ENCODE assay signal across 8 cellular contexts in genomic region chr11:22829231-22830081, GRCh38. TPM values are rescaled to one million over a fixed set of nuclear protein-coding genes. Genes with fewer than 3 reads are reported as not detected.
DNase-seq lines count a peak whose midpoint lies in the region; ATAC-seq lines count a peak whose summit lies in the region.

TSS of gene SVIP (minus strand) at chr11:22829801. CDS start at chr11:22829748, 53 bp downstream.

- H3K4me3 ChIP-seq in mesodermal cell (ENCODE audit: extremely low read depth, insufficient read depth, low read length, poor library complexity, severe bottlenecking) = peak within 1 kb of the TSS; percentile 73

- in situ Hi-C loops in endometrial microvascular endothelial cells (cut with HindIII; ENCODE audit: inconsistent ontology term, low pct_unique_long_range_greater_than_20kb, low sequenced_read_pairs) = no loop called here

- peak; percentile 88 for ATAC-seq in GM19468 (IDR thresholded peaks at IDR 0.05; ENCODE audit: extremely low read depth, unreplicated experiment)

- H3K9me3 ChIP-seq in mesodermal cell (ENCODE audit: control insufficient read depth, low read length) = no peaks in the 10 kb centered on the region

- no peaks in the 10 kb centered on the region for H3K4me1 ChIP-seq in mesodermal cell (ENCODE audit: control insufficient read depth, insufficient read depth, low read length, poor library complexity, severe bottlenecking)

- no peak within 1 kb of the TSS for H3K27ac ChIP-seq in mesodermal cell (ENCODE audit: low read depth, low read length, severe bottlenecking)

- DNase-seq in COLO829 (ENCODE audit: low spot score) (peak; percentile 83), HS-27A (ENCODE audit: low read depth) (peak; percentile 64), NOMO-1 treated with dmso at 0.1 percent for 144 hours (lab: John Stamatoyannopoulos, UW; ENCODE audit: unreplicated experiment) (peak; percentile 82)
- DNase-seq in activated CD8-positive, alpha-beta memory T cell treated with anti-CD3 and anti-CD28 coated beads, Interleukin-2, amount 50 U/mL, for 24 hours (ENCODE audit: extremely low read depth) = peak; percentile 78
- DNase-seq in stimulated activated CD8-positive, alpha-beta memory T cell treated with anti-CD3 and anti-CD28 coated beads, Interleukin-15, amount 100 ng/mL, for 24 hours (ENCODE audit: low read depth) = peak; percentile 91

- 3% methylated on average over 30 to 60 of the region's 79 CpGs for WGBS in mesodermal cell (ENCODE audit: insufficient coverage in 2 of 2), 2 experiments

- H3K36me3 ChIP-seq in mesodermal cell (ENCODE audit: control insufficient read depth, insufficient read depth, low read length) = no peaks in the 10 kb centered on the region

RNA-seq across cellular contexts. Expression of gene SVIP, which starts in this region (rescaled TPM):
- total RNA-seq in endometrial microvascular endothelial cells (ENCODE audit: inconsistent ontology term) = 24.5 TPM
- 10.0 TPM for polyA plus RNA-seq in mesodermal cell (2013, experiment 1 of 2)
- 12.8 TPM for polyA plus RNA-seq in mesodermal cell (2013, experiment 2 of 2)
